Comparison of ENCODE assay signal across 29 cellular contexts in genomic region chr5:120432861-120433260, GRCh38. TPM values are rescaled to one million over a fixed set of nuclear protein-coding genes. Genes with fewer than 3 reads are reported as not detected.
"Had no signal": no experiment of that assay in that cellular context is flagged by ENCODE, and none has a peak within 500 bp of the region (broad histone marks: within the 10 kb centered on the region; RNA-seq: fewer than 3 reads in every experiment).

No MANE protein-coding gene starts in this region.

- ATAC-seq: activated naive CD4-positive, alpha-beta T cell treated with anti-CD3 and anti-CD28 coated beads, Interleukin-2, amount 50 U/mL, for 72 hours; activated T-cell treated with anti-CD3 and anti-CD28 coated beads, Interleukin-2, amount 50 U/mL, for 72 hours; foreskin keratinocyte; WTC11 had no signal

- H3K4me3 ChIP-seq: ascending aorta, breast epithelium, cardiac muscle cell, colonic mucosa had no signal

- H3K36me3 ChIP-seq: ascending aorta, breast epithelium, cardiac muscle cell, colonic mucosa had no signal

- H3K9me3 ChIP-seq: colonic mucosa had no signal

- H3K27me3 ChIP-seq: ascending aorta, breast epithelium, cardiac muscle cell, colonic mucosa, foreskin keratinocyte had no signal

- H3K4me1 ChIP-seq: breast epithelium, colonic mucosa, foreskin keratinocyte had no signal

- H3K27ac ChIP-seq: ascending aorta, breast epithelium, cardiac muscle cell, colonic mucosa, epithelial cell of prostate, foreskin keratinocyte, VCaP had no signal

- DNase-seq: activated CD4-positive, alpha-beta memory T cell treated with anti-CD3 and anti-CD28 coated beads, Interleukin-2, amount 10 ng/mL, durations not matched to agents 7 days and 5 days; activated CD4-positive, alpha-beta T cell treated with anti-CD3 and anti-CD28 coated beads for 1 hour; activated CD4-positive, alpha-beta T cell treated with anti-CD3 and anti-CD28 coated beads for 4 hours; activated CD4-positive, alpha-beta T cell treated with anti-CD3 and anti-CD28 coated beads, Interleukin-2, amount 10 ng/mL, durations not matched to agents 7 days and 5 days; activated CD4-positive, alpha-beta T cell treated with anti-CD3 and anti-CD28 coated beads, Interleukin-2, amount 50 U/mL, for 4 hours; activated CD8-positive, alpha-beta memory T cell treated with anti-CD3 and anti-CD28 coated beads, Interleukin-2, amount 50 U/mL, for 48 hours; activated gamma-delta T cell; activated naive CD4-positive, alpha-beta T cell; activated naive CD4-positive, alpha-beta T cell treated with anti-CD3 and anti-CD28 coated beads, Interleukin-2, amount 10 ng/mL, durations not matched to agents 7 days and 5 days; activated naive CD8-positive, alpha-beta T cell treated with anti-CD3 and anti-CD28 coated beads, Interleukin-2, amount 10 ng/mL, durations not matched to agents 7 days and 5 days; activated T-cell treated with anti-CD3 and anti-CD28 coated beads for 4 hours; activated T-cell treated with anti-CD3 and anti-CD28 coated beads, Interleukin-2, amount 50 U/mL, for 24 hours; activated T-cell treated with anti-CD3 and anti-CD28 coated beads, Interleukin-2, amount 50 U/mL, for 72 hours; central memory CD4-positive, alpha-beta T cell; cerebellar nuclear complex; colonic mucosa; effector CD8-positive, alpha-beta T cell; foreskin keratinocyte; head of caudate nucleus; T-helper 2 cell had no signal

RNA-seq across cellular contexts. Expression of gene PRR16, which starts 31.2 kb away (rescaled TPM):
- total RNA-seq: activated CD4-positive, alpha-beta memory T cell treated with anti-CD3 and anti-CD28 coated beads, Interleukin-2, amount 10 ng/mL, durations not matched to agents 7 days and 5 days; activated CD4-positive, alpha-beta T cell treated with anti-CD3 and anti-CD28 coated beads, Interleukin-2, amount 10 ng/mL, durations not matched to agents 7 days and 5 days; activated naive CD4-positive, alpha-beta T cell treated with anti-CD3 and anti-CD28 coated beads, Interleukin-2, amount 50 U/mL, for 72 hours; activated naive CD8-positive, alpha-beta T cell treated with anti-CD3 and anti-CD28 coated beads, Interleukin-2, amount 10 ng/mL, durations not matched to agents 7 days and 5 days; activated T-cell treated with anti-CD3 and anti-CD28 coated beads, Interleukin-2, amount 50 U/mL, for 72 hours; dermis microvascular lymphatic vessel endothelial cell; T-helper 1 cell treated with Interleukin-12 subunit alpha and Interleukin-12 subunit beta and Interleukin-4 antibody, amounts not matched to agents 30 ng/mL and 1 ng/mL, for 36 hours had no signal
- polyA plus RNA-seq: foreskin keratinocyte had no signal
